In the genomic region with DNA sequence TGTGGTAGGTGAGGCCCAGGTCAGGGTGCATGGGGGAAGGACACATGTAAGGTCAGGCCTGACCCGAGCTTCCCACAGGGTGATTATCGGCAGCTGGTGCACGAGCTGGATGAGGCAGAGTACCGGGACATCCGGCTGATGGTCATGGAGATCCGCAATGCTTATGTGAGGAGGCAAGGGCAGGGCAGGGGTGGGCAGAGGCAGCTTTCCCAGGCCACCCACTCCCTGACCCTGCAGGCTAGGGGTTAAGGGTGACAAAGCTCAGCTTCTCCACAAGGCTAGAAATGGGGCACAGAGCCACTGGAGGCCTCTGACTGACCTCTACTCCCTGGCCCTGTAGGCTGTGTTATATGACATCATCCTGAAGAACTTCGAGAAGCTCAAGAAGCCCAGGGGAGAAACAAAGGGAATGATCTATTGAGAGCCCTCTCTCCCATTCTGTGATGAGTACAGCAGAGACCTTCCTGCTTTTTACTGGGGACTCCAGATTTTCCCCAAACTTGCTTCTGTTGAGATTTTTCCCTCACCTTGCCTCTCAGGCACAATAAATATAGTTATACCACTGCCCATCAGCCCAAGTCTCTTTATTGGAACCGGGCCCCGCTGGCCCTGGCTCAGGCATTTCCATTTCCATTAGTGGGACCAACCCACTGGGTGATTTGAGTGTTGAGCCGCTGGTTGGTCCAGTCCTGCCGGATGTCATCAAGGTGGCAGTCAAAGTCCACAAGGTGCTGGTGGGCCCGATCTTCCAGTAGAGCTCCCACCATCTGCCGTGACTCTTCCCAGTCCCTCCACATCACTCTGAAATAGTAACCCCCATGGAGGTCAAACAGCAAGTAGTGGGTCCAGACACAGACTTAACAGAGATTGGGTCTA, we compare ENCODE assay signal across 16 cellular contexts. TPM values are rescaled to one million over a fixed set of nuclear protein-coding genes. Genes with fewer than 3 reads are reported as not detected.
DNase-seq lines count a peak whose midpoint lies in the region; ATAC-seq and TF ChIP-seq lines count a peak whose summit lies in the region.
"Had no signal": no experiment of that assay in that cellular context is flagged by ENCODE, and none has a peak within 500 bp of the region (broad histone marks: within the 10 kb centered on the region; RNA-seq: fewer than 3 reads in every experiment).

No MANE protein-coding gene starts in this region.

- H3K4me3 ChIP-seq in stomach smooth muscle (ENCODE audit: low read length in 2 of 2) = no peak overlapping the region
- H3K4me3 ChIP-seq in transverse colon = no peak overlapping the region
- H3K4me3 ChIP-seq: testis had no signal

- 79 to 88% methylated on average over 3 to 13 of the region's 13 CpGs for WGBS in transverse colon (ENCODE audit: low coverage in 1 of 2), 2 donors

- TF ChIP-seq EP300 in transverse colon (IDR thresholded peaks at IDR 0.05; ENCODE audit: low read depth) = no peak

- H3K27me3 ChIP-seq in stomach smooth muscle (ENCODE audit: control insufficient read depth in 1 of 2, insufficient read depth in 2 of 2, low read length in 2 of 2) = no peaks in the 10 kb centered on the region
- H3K27me3 ChIP-seq in transverse colon = no peaks in the 10 kb centered on the region
- H3K27me3 ChIP-seq: testis had no signal

- in situ Hi-C loops in transverse colon (cut with MboI; ENCODE audit: low pct_ligation_motif_present in 1 of 4, low pct_unique_long_range_greater_than_20kb in 1 of 4, low sequenced_read_pairs in 3 of 4) = no loop called here

- TF ChIP-seq POLR2A in transverse colon (IDR thresholded peaks at IDR 0.05) = no peak

- H3K4me3 Mint-ChIP-seq in activated naive CD4-positive, alpha-beta T cell treated with anti-CD3 and anti-CD28 coated beads, Interleukin-2, amount 10 ng/mL, durations not matched to agents 7 days and 5 days = peak overlapping the region; percentile 95
- H3K4me3 Mint-ChIP-seq in T-helper 17 cell (peak overlapping the region; percentile 43), immature natural killer cell (peak overlapping the region; percentile 42 to 89 (median 66))

- no peaks in the 10 kb centered on the region for H3K9me3 Mint-ChIP-seq in activated naive CD4-positive, alpha-beta T cell treated with anti-CD3 and anti-CD28 coated beads, Interleukin-2, amount 10 ng/mL, durations not matched to agents 7 days and 5 days
- no peaks in the 10 kb centered on the region for H3K9me3 Mint-ChIP-seq in immature natural killer cell

- H3K4me1 Mint-ChIP-seq in activated naive CD4-positive, alpha-beta T cell treated with anti-CD3 and anti-CD28 coated beads, Interleukin-2, amount 10 ng/mL, durations not matched to agents 7 days and 5 days = peaks cover 61% of the 10 kb centered on the region
- H3K4me1 Mint-ChIP-seq in T-helper 17 cell = peaks cover 43% of the 10 kb centered on the region
- peaks cover 58 to 69% of the 10 kb centered on the region in 2 donors for H3K4me1 Mint-ChIP-seq in immature natural killer cell

- H3K36me3 ChIP-seq in stomach smooth muscle (ENCODE audit: control insufficient read depth in 2 of 2, insufficient read depth in 2 of 2, low read length in 2 of 2) (peaks cover 21 to 27% of the 10 kb centered on the region in 2 donors), transverse colon (peaks cover 0 to 19% (median 2%) of the 10 kb centered on the region in 4 donors)

- H3K27ac ChIP-seq in stomach smooth muscle (ENCODE audit: low read length) = peak overlapping the region; percentile 53
- no peak overlapping the region for H3K27ac ChIP-seq in transverse colon
- H3K27ac ChIP-seq: parathyroid adenoma had no signal

- H3K9ac ChIP-seq in stomach smooth muscle (ENCODE audit: low read length in 2 of 2) = no peak overlapping the region
- H3K9ac ChIP-seq: parathyroid adenoma had no signal

- H3K4me1 ChIP-seq in stomach smooth muscle (ENCODE audit: control insufficient read depth, insufficient read depth, low read length) (peaks cover 47% of the 10 kb centered on the region), transverse colon (peaks cover 24 to 62% (median 40%) of the 10 kb centered on the region in 4 donors)

- DNase-seq in activated naive CD4-positive, alpha-beta T cell treated with anti-CD3 and anti-CD28 coated beads, Interleukin-2, amount 10 ng/mL, durations not matched to agents 7 days and 5 days = no peak
- no peak for DNase-seq in activated naive CD4-positive, alpha-beta T cell treated with anti-CD3 and anti-CD28 coated beads, Interleukin-2, amount 50 U/mL, for 16 hours
- DNase-seq in T-helper 17 cell (no peak), immature natural killer cell (no peak), transverse colon (no peak), HuH-7 (ENCODE audit: low spot score) (no peak)
- DNase-seq: activated effector memory CD4-positive, alpha-beta T cell treated with Interleukin-2 at 50 U/mL for 16 hours; AML-193; cortex of kidney; foreskin melanocyte; NCI-H1694; NK-92 treated with Interleukin-12 subunit alpha and Interleukin-12 subunit beta, amount 100 ng/mL, for 24 hours; testis had no signal

- TF ChIP-seq CTCF in transverse colon (IDR thresholded peaks at IDR 0.05) = no peak

- CTCF ChIA-PET in activated naive CD4-positive, alpha-beta T cell treated with anti-CD3 and anti-CD28 coated beads, Interleukin-2, amount 10 ng/mL, durations not matched to agents 7 days and 5 days (lab: Charles Lee) = no interaction called here

- H3K36me3 Mint-ChIP-seq in activated naive CD4-positive, alpha-beta T cell treated with anti-CD3 and anti-CD28 coated beads, Interleukin-2, amount 10 ng/mL, durations not matched to agents 7 days and 5 days = peaks cover 48% of the 10 kb centered on the region
- no peaks in the 10 kb centered on the region for H3K36me3 Mint-ChIP-seq in T-helper 17 cell (ENCODE audit: low read depth)
- peaks cover 3 to 23% (median 8%) of the 10 kb centered on the region in 3 donors for H3K36me3 Mint-ChIP-seq in immature natural killer cell

- ATAC-seq in T-helper 17 cell = no peak
- no peak for ATAC-seq in GM19455 (IDR thresholded peaks at IDR 0.05; ENCODE audit: unreplicated experiment)

- H3K9me3 ChIP-seq in T-helper 17 cell (ENCODE audit: control insufficient read depth, low read length, poor library complexity, severe bottlenecking) (no peaks in the 10 kb centered on the region), stomach smooth muscle (ENCODE audit: control insufficient read depth in 2 of 2, low read length in 2 of 2) (no peaks in the 10 kb centered on the region), transverse colon (no peaks in the 10 kb centered on the region)
- H3K9me3 ChIP-seq: testis had no signal

- H3K27me3 Mint-ChIP-seq in activated naive CD4-positive, alpha-beta T cell treated with anti-CD3 and anti-CD28 coated beads, Interleukin-2, amount 10 ng/mL, durations not matched to agents 7 days and 5 days = no peaks in the 10 kb centered on the region
- H3K27me3 Mint-ChIP-seq in T-helper 17 cell = no peaks in the 10 kb centered on the region
- H3K27me3 Mint-ChIP-seq in immature natural killer cell (ENCODE audit: low read depth in 3 of 3) = peaks cover 7 to 12% (median 9%) of the 10 kb centered on the region in 3 donors

- peak overlapping the region; percentile 67 for H3K27ac Mint-ChIP-seq in activated naive CD4-positive, alpha-beta T cell treated with anti-CD3 and anti-CD28 coated beads, Interleukin-2, amount 10 ng/mL, durations not matched to agents 7 days and 5 days
- peak overlapping the region; percentile 43 for H3K27ac Mint-ChIP-seq in T-helper 17 cell
- H3K27ac Mint-ChIP-seq in immature natural killer cell = peak overlapping the region; percentile 36 to 91 (median 70)

- intact Hi-C loops in transverse colon (cut with DNase I; ENCODE audit: low total_unique reads) = loop anchor here (5.0 kb wide), 1 partner anchor 159 kb away; the partner anchor contains the start of genes DHRS1 and NOP9

RNA-seq across cellular contexts. Expression of gene PSME1, which starts 2.6 kb away (rescaled TPM):
- total RNA-seq in T-helper 17 cell (100 to 1,000 TPM; 235 to 257 TPM), transverse colon (100 to 1,000 TPM in 2 of 4 donors, 10 to 100 TPM in 2; 38.8 to 198 (median 132) TPM)
- 1,000 to 10,000 TPM; 1,115 to 1,243 (median 1,240) TPM for polyA plus RNA-seq in immature natural killer cell

RNA-seq across cellular contexts. Expression of gene EMC9, which starts 2.8 kb away (rescaled TPM):
- total RNA-seq in T-helper 17 cell (1 to 10 TPM; 8.3 to 9.7 TPM), transverse colon (10 to 100 TPM in 2 of 4 donors, 1 to 10 TPM in 1, not detected in 1; 2.2 to 15.4 (median 12.3) TPM)
- 10 to 100 TPM; 14.2 to 19.0 (median 17.6) TPM for polyA plus RNA-seq in immature natural killer cell

RNA-seq across cellular contexts. Expression of gene PSME2, which starts 7.8 kb away (rescaled TPM):
- total RNA-seq in T-helper 17 cell (100 to 1,000 TPM; 134 to 141 TPM), transverse colon (10 to 100 TPM; 59.5 to 69.8 (median 68.5) TPM)
- 1,000 to 10,000 TPM in 1 of 3 donors, 100 to 1,000 TPM in 2; 650 to 1,160 (median 776) TPM for polyA plus RNA-seq in immature natural killer cell

RNA-seq across cellular contexts. Expression of gene FITM1, which starts 8.2 kb away (rescaled TPM):
- total RNA-seq in T-helper 17 cell = 1 to 10 TPM; 1.4 to 1.9 TPM
- polyA plus RNA-seq in immature natural killer cell = under 1 TPM; 0.28 to 0.90 (median 0.85) TPM
- total RNA-seq in transverse colon = 1 to 10 TPM in 2 of 4 donors, not detected in 2; 1.4 to 1.6 TPM

RNA-seq across cellular contexts. Expression of gene RNF31, which starts 8.7 kb away (rescaled TPM):
- total RNA-seq in T-helper 17 cell (10 to 100 TPM; 85.8 to 98.3 TPM), transverse colon (100 to 1,000 TPM in 1 of 4 donors, 10 to 100 TPM in 3; 56.7 to 258 (median 71.2) TPM)
- polyA plus RNA-seq in immature natural killer cell = 10 to 100 TPM; 41.5 to 62.9 (median 59.5) TPM

Comparison
In these comparisons a context has a peak if more than half of its experiments do, and no peak if none do; other contexts are left out.
1. H3K4me3 Mint-ChIP-seq: peak in every context shown above with its lines; median percentile 95 in activated naive CD4-positive, alpha-beta T cell treated with anti-CD3 and anti-CD28 coated beads, Interleukin-2, amount 10 ng/mL, durations not matched to agents 7 days and 5 days; 66 in immature natural killer cell; 43 in T-helper 17 cell.